22 cellular contexts compared by ENCODE assay signal in genomic region chr7:13447637-13448036, GRCh38.
DNase-seq lines count a peak whose midpoint lies in the region; ATAC-seq, FAIRE-seq and TF ChIP-seq lines count a peak whose summit lies in the region.
"Had no signal": no experiment of that assay in that cellular context is flagged by ENCODE, and none has a peak within 500 bp of the region (broad histone marks: within the 10 kb centered on the region; RNA-seq: fewer than 3 reads in every experiment).

No MANE protein-coding gene starts in this region.

- no peak for DNase-seq in H54 (ENCODE audit: insufficient read length, low spot score)
- DNase-seq in lung (ENCODE audit: low spot score), result peak; percentile 32
- DNase-seq in upper lobe of right lung, result no peak
- DNase-seq in stimulated activated CD4-positive, alpha-beta T cell treated with anti-CD3 and anti-CD28 coated beads, Interleukin-4, amount 100 ng/mL, for 24 hours, result no peak
- DNase-seq in iPS-NIHi7 (ENCODE audit: extremely low spot score), result no peak
- DNase-seq in NCI-H226, result no peak
- DNase-seq: CD4-positive, CD25-positive, alpha-beta regulatory T cell; CD8-positive, alpha-beta T cell; DMS 273 treated with DMSO at 0.1 percent for 48 hours; DMS79 treated with DMSO at 0.1 percent for 48 hours; GF-D8; HFFc6 had no signal

- peak; percentile 69 for ATAC-seq in lung (ENCODE audit: insufficient read depth, low FRiP score)
- peak; percentile 96 for ATAC-seq in upper lobe of right lung
- ATAC-seq: CD8-positive, alpha-beta T cell; GM23338 had no signal

- H3K27me3 ChIP-seq in SU-DHL-6 (ENCODE audit: low read length) (no peaks in the 10 kb centered on the region), lung (ENCODE audit: control insufficient read depth, insufficient read depth) (no peaks in the 10 kb centered on the region), upper lobe of right lung (no peaks in the 10 kb centered on the region)
- H3K27me3 ChIP-seq: BLaER1 had no signal

- H3K4me2 ChIP-seq in SU-DHL-6 (ENCODE audit: low read depth, low read length, poor library complexity, severe bottlenecking), result no peak overlapping the region
- H3K4me2 ChIP-seq: BLaER1, GM23338 had no signal

- FAIRE-seq in H54 (lab: Jason Lieb, UNC), result peak; percentile 30
- FAIRE-seq: A204.1, D721Med, GM12891, GM18507 had no signal

- no peaks in the 10 kb centered on the region for H3K9me2 ChIP-seq in SU-DHL-6 (replicated peaks; ENCODE audit: insufficient read depth, low read length)

- no peak for TF ChIP-seq POLR2A in H54 (IDR thresholded peaks at IDR 0.05; ENCODE audit: low read depth, low read length)

- intact Hi-C loops in upper lobe of right lung (cut with DNase I), result no loop called here

- peak overlapping the region; percentile 5 for H2AFZ ChIP-seq in SU-DHL-6 (ENCODE audit: low read depth, low read length, severe bottlenecking)
- H2AFZ ChIP-seq: GM23338 had no signal

- H4K20me1 ChIP-seq in SU-DHL-6 (ENCODE audit: low read depth, low read length), result no peaks in the 10 kb centered on the region
- H4K20me1 ChIP-seq: BLaER1 had no signal

- H3K27ac ChIP-seq in SU-DHL-6 (ENCODE audit: low read depth, low read length), result no peak overlapping the region
- no peak overlapping the region for H3K27ac ChIP-seq in lung (ENCODE audit: low read depth in 1 of 2, low read length in 1 of 2)
- no peak overlapping the region for H3K27ac ChIP-seq in upper lobe of right lung
- H3K27ac ChIP-seq: 22Rv1, BLaER1, C4-2B had no signal

- H3K4me1 ChIP-seq in lung (ENCODE audit: control insufficient read depth in 2 of 2, insufficient read depth in 2 of 2, low read length in 2 of 2) (no peaks in the 10 kb centered on the region), upper lobe of right lung (no peaks in the 10 kb centered on the region)
- H3K4me1 ChIP-seq: BLaER1, HAP-1 had no signal

- no peak overlapping the region for H3K9ac ChIP-seq in SU-DHL-6 (ENCODE audit: low read length)
- H3K9ac ChIP-seq: BLaER1 had no signal

- WGBS in lung, 2 donors, result 64 to 89% methylated on average over 1 of the region's 1 CpG

- H3K4me3 ChIP-seq in SU-DHL-6 (ENCODE audit: insufficient read depth, low read length, poor library complexity, severe bottlenecking), result no peak overlapping the region
- H3K4me3 ChIP-seq in lung, result no peak overlapping the region
- H3K4me3 ChIP-seq in upper lobe of right lung, result no peak overlapping the region
- H3K4me3 ChIP-seq: BLaER1, GM23338, HAP-1 had no signal

- H3K9me3 ChIP-seq in SU-DHL-6 (ENCODE audit: insufficient read depth, low read length), result 0 out of 2 replicates have a peak, but pooled peaks cover 13% of the 10 kb centered on the region
- H3K9me3 ChIP-seq in lung (ENCODE audit: control insufficient read depth in 2 of 2, insufficient read depth in 1 of 2, low read length in 1 of 2), result no peaks in the 10 kb centered on the region
- H3K9me3 ChIP-seq in upper lobe of right lung, result no peaks in the 10 kb centered on the region
- H3K9me3 ChIP-seq: BLaER1, HAP-1 had no signal

- no peaks in the 10 kb centered on the region for H3K79me2 ChIP-seq in SU-DHL-6 (ENCODE audit: insufficient read depth, low read length)

- TF ChIP-seq CTCF in SU-DHL-6 (IDR thresholded peaks at IDR 0.05; ENCODE audit: insufficient read depth, low read length, poor library complexity, severe bottlenecking), result no peak
- TF ChIP-seq CTCF in lung (IDR thresholded peaks at IDR 0.05; ENCODE audit: control extremely low read depth, extremely low read depth), result no peak
- no peak for TF ChIP-seq CTCF in upper lobe of right lung (IDR thresholded peaks at IDR 0.05)

- no peaks in the 10 kb centered on the region; the same call in 1 of the 2 replicates for H3F3A ChIP-seq in SU-DHL-6 (ENCODE audit: insufficient read depth)

- 0 out of 2 replicates have a peak, but pooled peaks cover 2% of the 10 kb centered on the region for H3K36me3 ChIP-seq in SU-DHL-6 (ENCODE audit: low read length)
- no peaks in the 10 kb centered on the region for H3K36me3 ChIP-seq in lung (ENCODE audit: control insufficient read depth in 2 of 2, insufficient read depth in 2 of 2, low read length in 2 of 2)
- H3K36me3 ChIP-seq in upper lobe of right lung, result no peaks in the 10 kb centered on the region
- H3K36me3 ChIP-seq: BLaER1, HAP-1 had no signal
